10 cellular contexts compared by ENCODE assay signal in genomic region chr12:116880213-116880816, GRCh38. TPM values are rescaled to one million over a fixed set of nuclear protein-coding genes. Genes with fewer than 3 reads are reported as not detected.
DNase-seq lines count a peak whose midpoint lies in the region; ATAC-seq, FAIRE-seq and TF ChIP-seq lines count a peak whose summit lies in the region.
"Had no signal": no experiment of that assay in that cellular context is flagged by ENCODE, and none has a peak within 500 bp of the region (broad histone marks: within the 10 kb centered on the region; RNA-seq: fewer than 3 reads in every experiment).

No MANE protein-coding gene starts in this region.

- intact Hi-C loops in Calu3 (cut with micrococcal nuclease; ENCODE audit: unreplicated experiment): loop anchor here (10.0 kb wide), 1 partner anchor 146 kb away; the partner anchor contains the start of genes RNFT2 and SPRING1
- intact Hi-C loops in breast epithelium (cut with DNase I; ENCODE audit: low total_unique reads): no loop called here
- intact Hi-C loops in natural killer cell (cut with micrococcal nuclease): no loop called here

- H3K9me3 ChIP-seq in HUES6 (ENCODE audit: control insufficient read depth, insufficient read depth, low read depth, low read length) (no peaks in the 10 kb centered on the region; the same call in 1 of the 2 replicates), breast epithelium (no peaks in the 10 kb centered on the region)
- H3K9me3 ChIP-seq in effector memory CD4-positive, alpha-beta T cell (ENCODE audit: control insufficient read depth, low read length): no peaks in the 10 kb centered on the region

- no peak for TF ChIP-seq POLR2A in breast epithelium (IDR thresholded peaks at IDR 0.05)

- CTCF ChIA-PET in Calu3 (lab: Charles Lee): interaction anchor here (0.5 to 1.5 kb wide), 2 partner anchors 8 to 1949 kb away, joined by 5 to 7 read pairs; no protein-coding TSS in a partner anchor

- H3K36me3 ChIP-seq in HUES6 (ENCODE audit: control insufficient read depth, insufficient read depth, low read length) (no peaks in the 10 kb centered on the region), breast epithelium (no peaks in the 10 kb centered on the region)
- no peaks in the 10 kb centered on the region for H3K36me3 ChIP-seq in effector memory CD4-positive, alpha-beta T cell (ENCODE audit: control insufficient read depth, insufficient read depth, low read length)

- TF ChIP-seq CTCF in Calu3 (IDR thresholded peaks at IDR 0.05; ENCODE audit: unreplicated experiment) (no peak), breast epithelium (IDR thresholded peaks at IDR 0.05) (no peak), natural killer cell (IDR thresholded peaks at IDR 0.05) (no peak)

- H3K27me3 ChIP-seq in HUES6 (ENCODE audit: control insufficient read depth, insufficient read depth, low read length): peaks cover 95% of the 10 kb centered on the region
- peaks cover 3 to 83% of the 10 kb centered on the region in 2 donors for H3K27me3 ChIP-seq in breast epithelium
- peaks cover 41% of the 10 kb centered on the region for H3K27me3 ChIP-seq in effector memory CD4-positive, alpha-beta T cell (replicated peaks; ENCODE audit: control insufficient read depth, insufficient read depth, low read length, poor library complexity, severe bottlenecking)

- no TSS peak for BruUV-seq in Calu3 (replicated peaks; lab: Mats Ljungman, UMichigan)

- no peak for DNase-seq in Calu3
- no peak for DNase-seq in breast epithelium (ENCODE audit: low spot score in 2 of 2)
- no peak for DNase-seq in natural killer cell
- DNase-seq in iPS-NIHi7 (ENCODE audit: extremely low spot score): no peak
- DNase-seq in effector memory CD4-positive, alpha-beta T cell: no peak
- DNase-seq in frontal cortex (ENCODE audit: low spot score in 2 of 2): no peak
- DNase-seq: foreskin melanocyte had no signal

- FAIRE-seq in frontal cortex (lab: Jason Lieb, UNC): no peak

- H3K4me3 Mint-ChIP-seq in Calu3 (ENCODE audit: low read depth, unreplicated experiment): peak overlapping the region; percentile 65
- peak overlapping the region; percentile 55 for H3K4me3 Mint-ChIP-seq in natural killer cell

- H3K9me3 Mint-ChIP-seq in Calu3 (ENCODE audit: low read depth, unreplicated experiment) (no peaks in the 10 kb centered on the region), natural killer cell (no peaks in the 10 kb centered on the region)

- no peak for ATAC-seq in natural killer cell
- no peak for ATAC-seq in HG03045 (IDR thresholded peaks at IDR 0.05; ENCODE audit: unreplicated experiment)

- H3K27ac ChIP-seq in HUES6 (ENCODE audit: low read depth, low read length) (no peak overlapping the region), breast epithelium (no peak overlapping the region)
- no peak overlapping the region for H3K27ac ChIP-seq in effector memory CD4-positive, alpha-beta T cell (ENCODE audit: insufficient read depth, low read length, poor library complexity, severe bottlenecking)

- peak overlapping the region; percentile 65 for H3K4me3 ChIP-seq in HUES6 (ENCODE audit: low read depth, low read length)
- H3K4me3 ChIP-seq in breast epithelium: peak overlapping the region in 2 of 3 donors; percentile 38 to 63
- H3K4me3 ChIP-seq in effector memory CD4-positive, alpha-beta T cell (ENCODE audit: insufficient read depth, low read depth, low read length, poor library complexity, severe bottlenecking): no peak overlapping the region

- H3K4me1 Mint-ChIP-seq in Calu3 (ENCODE audit: low read depth, unreplicated experiment) (peaks cover 30% of the 10 kb centered on the region), natural killer cell (peaks cover 18 to 25% of the 10 kb centered on the region in 2 donors)

- H3K36me3 Mint-ChIP-seq in Calu3 (ENCODE audit: insufficient read depth, unreplicated experiment): peaks cover 11% of the 10 kb centered on the region
- H3K36me3 Mint-ChIP-seq in natural killer cell: no peaks in the 10 kb centered on the region

- H3K27ac Mint-ChIP-seq in Calu3 (ENCODE audit: unreplicated experiment) (no peak overlapping the region), natural killer cell (no peak overlapping the region)

- H3K9ac ChIP-seq in HUES6 (ENCODE audit: low read length): peak overlapping the region; percentile 37

- H3K4me1 ChIP-seq in HUES6 (ENCODE audit: control insufficient read depth, insufficient read depth, low read length): peaks cover 22% of the 10 kb centered on the region
- H3K4me1 ChIP-seq in breast epithelium: peaks cover 7 to 26% of the 10 kb centered on the region in 2 donors
- peaks cover 33% of the 10 kb centered on the region for H3K4me1 ChIP-seq in effector memory CD4-positive, alpha-beta T cell (ENCODE audit: control insufficient read depth, insufficient read depth, low read length, poor library complexity, severe bottlenecking)

- H3K27me3 Mint-ChIP-seq in Calu3 (ENCODE audit: unreplicated experiment) (peaks cover 88% of the 10 kb centered on the region), natural killer cell (ENCODE audit: low read depth in 2 of 2) (peaks cover 69 to 85% of the 10 kb centered on the region in 2 donors)

RNA-seq across cellular contexts. Expression of gene HRK, which starts 0.9 kb away (rescaled TPM):
- total RNA-seq in Calu3 (2022) (0.12 TPM in 1 of 2 replicates, not detected in the other), breast epithelium (under 1 TPM; 0.15 to 0.33 (median 0.16) TPM), natural killer cell (under 1 TPM in 1 of 3 donors, not detected in 2; 0.15 TPM), frontal cortex (0.41 TPM)
- total RNA-seq: T-helper 2 cell treated with Interferon-gamma antibody and Interleukin-4, amounts not matched to agents 100 ng/mL and 5 ng/mL, for 36 hours had no signal

RNA-seq across cellular contexts. Expression of gene FBXW8, which starts 30.4 kb away (rescaled TPM):
- 18.1 and 18.2 TPM in 2 replicates for total RNA-seq in Calu3 (2022)
- total RNA-seq in breast epithelium: 10 to 100 TPM; 14.9 to 22.3 (median 16.4) TPM
- total RNA-seq in natural killer cell: 10 to 100 TPM; 11.5 to 16.0 (median 13.5) TPM
- 7.7 TPM for total RNA-seq in frontal cortex
